26 cellular contexts compared by ENCODE assay signal in the genomic region with DNA sequence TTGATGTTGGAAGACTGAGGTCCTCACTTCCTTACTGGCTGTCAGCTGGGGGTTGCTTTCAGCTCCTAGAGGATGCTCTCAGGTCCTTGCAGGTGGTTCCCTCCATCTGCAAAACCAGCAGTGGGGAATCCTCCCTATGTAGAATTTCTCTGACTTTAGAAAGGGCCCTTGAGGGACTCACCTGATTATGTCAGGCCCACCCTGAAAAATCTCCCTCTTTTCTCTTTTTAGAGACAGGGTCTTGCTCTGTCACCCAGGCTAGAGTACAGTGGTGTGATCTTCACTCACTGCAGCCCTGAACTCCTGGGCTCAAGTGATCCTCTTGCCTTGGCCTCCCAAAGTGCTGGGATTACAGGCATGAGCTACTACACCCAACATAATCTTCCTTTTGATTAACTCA.
"Had no signal": no experiment of that assay in that cellular context is flagged by ENCODE, and none has a peak within 500 bp of the region (broad histone marks: within the 10 kb centered on the region; RNA-seq: fewer than 3 reads in every experiment).

No MANE protein-coding gene starts in this region.

- DNase-seq: stimulated activated CD4-positive, alpha-beta T cell treated with anti-CD3 and anti-CD28 coated beads, Interleukin-2, amount 100 ng/mL, for 48 hours; stimulated activated CD4-positive, alpha-beta T cell treated with anti-CD3 and anti-CD28 coated beads, Interleukin-4, amount 100 ng/mL, for 1 hour; stimulated activated CD4-positive, alpha-beta T cell treated with anti-CD3 and anti-CD28 coated beads, Interleukin-4, amount 100 ng/mL, for 24 hours; stimulated activated CD4-positive, alpha-beta T cell treated with anti-CD3 and anti-CD28 coated beads, Interleukin-4, amount 100 ng/mL, for 4 hours; stimulated activated CD8-positive, alpha-beta memory T cell treated with anti-CD3 and anti-CD28 coated beads, Interleukin-4, amount 100 ng/mL, for 48 hours; stimulated activated naive B cell treated with anti-CD40 and anti-IgM and Interleukin-4, amounts not matched to agents 10 μg/mL and 1 μg/mL and 100 μg/mL, for 72 hours; stimulated activated naive CD4-positive, alpha-beta T cell; stimulated activated naive CD4-positive, alpha-beta T cell treated with Interleukin-2 at 50 U/mL for 16 hours; stimulated activated naive CD8-positive, alpha-beta T cell treated with anti-CD3 and anti-CD28 coated beads, Interleukin-15, amount 100 ng/mL, for 72 hours; stimulated activated naive CD8-positive, alpha-beta T cell treated with anti-CD3 and anti-CD28 coated beads, Interleukin-15, Interleukin-2, amounts not matched to agents 100 U/mL and 50 U/mL, for 24 hours; stomach; substantia nigra; testis; thyroid gland; tibial artery; transverse colon; upper lobe of left lung; upper lobe of right lung; uterus had no signal

- H3K36me3 ChIP-seq: stomach, suprapubic skin, thoracic aorta, thyroid gland, tibial artery, tibial nerve, transverse colon, upper lobe of left lung, upper lobe of right lung, uterus, vagina had no signal

- ATAC-seq: stimulated activated effector memory CD8-positive, alpha-beta T cell treated with anti-CD3 and anti-CD28 coated beads, Interleukin-12 subunit alpha, Interleukin-12 subunit beta, amount 100 ng/mL, for 72 hours; stimulated activated memory B cell treated with anti-CD40 and anti-IgM and Interleukin-4, amounts not matched to agents 10 μg/mL and 1 μg/mL and 100 μg/mL, for 72 hours; stimulated activated naive B cell treated with anti-CD40 and anti-IgM and Interleukin-4, amounts not matched to agents 10 μg/mL and 1 μg/mL and 100 μg/mL, for 72 hours; stimulated activated naive CD8-positive, alpha-beta T cell treated with anti-CD3 and anti-CD28 coated beads, Interleukin-15, amount 100 ng/mL, for 72 hours; stimulated activated naive CD8-positive, alpha-beta T cell treated with anti-CD3 and anti-CD28 coated beads, Interleukin-15, Interleukin-2, amounts not matched to agents 100 U/mL and 50 U/mL, for 24 hours; upper lobe of right lung had no signal

- H3K27ac ChIP-seq: stomach, suprapubic skin, testis, thoracic aorta, thyroid gland, tibial artery, tibial nerve, transverse colon, upper lobe of left lung, upper lobe of right lung, uterus, vagina had no signal

- H3K9me3 ChIP-seq: stomach, suprapubic skin, testis, thoracic aorta, thyroid gland, tibial artery, tibial nerve, transverse colon, upper lobe of left lung, upper lobe of right lung, uterus, vagina had no signal

- H3K4me1 ChIP-seq: stomach, suprapubic skin, testis, thyroid gland, tibial artery, tibial nerve, transverse colon, upper lobe of left lung, upper lobe of right lung, uterus, vagina had no signal

- FAIRE-seq: urothelium cell line had no signal

- H3K27me3 ChIP-seq: suprapubic skin, testis, thyroid gland, tibial artery, tibial nerve, transverse colon, upper lobe of left lung, upper lobe of right lung, uterus, vagina had no signal

- H3K4me3 ChIP-seq: stomach, suprapubic skin, testis, thoracic aorta, thyroid gland, tibial artery, tibial nerve, transverse colon, upper lobe of left lung, upper lobe of right lung, uterus, vagina had no signal
